ENCODE assay signal across 7 cellular contexts in genomic region chr18:57670046-57670445, GRCh38.
"Had no signal": no experiment of that assay in that cellular context is flagged by ENCODE, and none has a peak within 500 bp of the region (broad histone marks: within the 10 kb centered on the region; RNA-seq: fewer than 3 reads in every experiment).

No MANE protein-coding gene starts in this region.

- H3K4me1 ChIP-seq: HAP-1 had no signal

- H2AFZ ChIP-seq: GM23248 had no signal

- DNase-seq: GM23248, GOT3, H7, HFFc6, IMR-90 had no signal

- FAIRE-seq: HTR-8/SVneo had no signal

- H3K4me3 ChIP-seq: GM23248, HAP-1 had no signal

- H3K36me3 ChIP-seq: HAP-1 had no signal

- H3K9me3 ChIP-seq: HAP-1 had no signal

- H3K9ac ChIP-seq: GM23248 had no signal

- H3K27ac ChIP-seq: GM23248 had no signal
